In the genomic region with DNA sequence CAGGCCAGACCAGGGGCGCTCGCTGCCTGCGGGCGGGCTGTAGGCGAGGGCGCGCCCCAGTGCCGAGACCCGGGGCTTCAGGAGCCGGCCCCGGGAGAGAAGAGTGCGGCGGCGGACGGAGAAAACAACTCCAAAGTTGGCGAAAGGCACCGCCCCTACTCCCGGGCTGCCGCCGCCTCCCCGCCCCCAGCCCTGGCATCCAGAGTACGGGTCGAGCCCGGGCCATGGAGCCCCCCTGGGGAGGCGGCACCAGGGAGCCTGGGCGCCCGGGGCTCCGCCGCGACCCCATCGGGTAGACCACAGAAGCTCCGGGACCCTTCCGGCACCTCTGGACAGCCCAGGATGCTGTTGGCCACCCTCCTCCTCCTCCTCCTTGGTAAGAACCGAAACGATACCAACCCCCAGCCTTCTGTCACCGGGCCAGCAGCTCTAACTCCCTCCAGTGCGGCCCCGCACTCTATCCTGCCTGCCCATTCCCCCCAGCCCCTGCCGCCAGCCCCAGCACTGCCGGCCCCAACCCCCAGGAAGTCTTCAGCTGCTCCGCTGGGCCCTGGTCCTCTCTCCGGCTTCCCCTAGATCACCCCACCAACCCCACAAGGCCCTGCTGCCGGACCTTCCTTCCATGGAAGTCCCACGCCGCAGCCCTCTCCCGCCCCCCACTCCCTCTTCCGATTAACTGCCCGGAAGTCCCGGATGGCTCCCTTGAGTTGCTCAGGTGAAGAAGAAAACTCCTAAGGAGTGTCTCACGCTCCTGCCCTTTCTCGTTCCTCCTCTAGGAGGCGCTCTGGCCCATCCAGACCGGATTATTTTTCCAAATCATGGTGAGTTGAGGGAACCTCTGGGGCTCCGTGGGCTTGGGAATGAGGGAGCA, we compare ENCODE assay signal across 8 cellular contexts. TPM values are rescaled to one million over a fixed set of nuclear protein-coding genes. Genes with fewer than 3 reads are reported as not detected.
DNase-seq lines count a peak whose midpoint lies in the region; ATAC-seq and TF ChIP-seq lines count a peak whose summit lies in the region.

No MANE protein-coding gene starts in this region.

- H3K4me3 Mint-ChIP-seq in activated CD4-positive, alpha-beta T cell treated with anti-CD3 and anti-CD28 coated beads, Interleukin-2, amount 10 ng/mL, durations not matched to agents 7 days and 5 days, result peak overlapping the region; percentile 89

- ATAC-seq in HG03097 (IDR thresholded peaks at IDR 0.05; ENCODE audit: low FRiP score, unreplicated experiment) (peak; percentile 29), lower lobe of right lung (peak; percentile 81 to 86)

- H3K27me3 Mint-ChIP-seq in activated CD4-positive, alpha-beta T cell treated with anti-CD3 and anti-CD28 coated beads, Interleukin-2, amount 10 ng/mL, durations not matched to agents 7 days and 5 days, result no peaks in the 10 kb centered on the region

- H3K36me3 ChIP-seq in duodenal mucosa (ENCODE audit: control insufficient read depth in 1 of 2, insufficient read depth in 2 of 2, low read length in 2 of 2) (peaks cover 30 to 39% of the 10 kb centered on the region in 2 donors), lower lobe of right lung (peaks cover 42% of the 10 kb centered on the region)

- peaks cover 30% of the 10 kb centered on the region for H3K36me3 Mint-ChIP-seq in activated CD4-positive, alpha-beta T cell treated with anti-CD3 and anti-CD28 coated beads, Interleukin-2, amount 10 ng/mL, durations not matched to agents 7 days and 5 days (ENCODE audit: low read depth)

- DNase-seq in AG04449 (ENCODE audit: low read depth, low spot score), result no peak
- peak; percentile 82 for DNase-seq in NCI-H345 (lab: John Stamatoyannopoulos, UW)
- peak; percentile 76 for DNase-seq in activated CD4-positive, alpha-beta T cell treated with anti-CD3 and anti-CD28 coated beads, Interleukin-2, amount 10 ng/mL, durations not matched to agents 7 days and 5 days
- DNase-seq in lower lobe of right lung, result peak; percentile 85
- DNase-seq in stimulated activated CD4-positive, alpha-beta T cell treated with anti-CD3 and anti-CD28 coated beads, TNF-alpha, amount 100 ng/mL, for 24 hours (ENCODE audit: low read depth in 3 of 3), result peak; percentile 50 to 74 (median 56)

- peak overlapping the region; percentile 81 for H3K4me3 ChIP-seq in AG04449 (ENCODE audit: low read depth, low read length)
- H3K4me3 ChIP-seq in duodenal mucosa (ENCODE audit: low read depth in 1 of 2, low read length in 2 of 2), result peak overlapping the region; percentile 72 to 95
- H3K4me3 ChIP-seq in lower lobe of right lung, result peak overlapping the region; percentile 87

- TF ChIP-seq CTCF in AG04449 (IDR thresholded peaks at IDR 0.05; ENCODE audit: insufficient read depth, low read length, missing control alignments) (peak; percentile 87), lower lobe of right lung (IDR thresholded peaks at IDR 0.05) (peak; percentile 85)

- peak; percentile 68 for TF ChIP-seq POLR2A in GM18526 (IDR thresholded peaks at IDR 0.05; ENCODE audit: extremely low read depth, insufficient read length)

- peak overlapping the region; percentile 99 for H3K27ac Mint-ChIP-seq in activated CD4-positive, alpha-beta T cell treated with anti-CD3 and anti-CD28 coated beads, Interleukin-2, amount 10 ng/mL, durations not matched to agents 7 days and 5 days

- peak overlapping the region; percentile 59 to 82 for H3K9ac ChIP-seq in duodenal mucosa (ENCODE audit: low read depth in 1 of 2, low read length in 2 of 2)

- no peaks in the 10 kb centered on the region for H3K27me3 ChIP-seq in duodenal mucosa (ENCODE audit: control insufficient read depth in 1 of 2, insufficient read depth in 2 of 2, low read length in 2 of 2)
- no peaks in the 10 kb centered on the region for H3K27me3 ChIP-seq in lower lobe of right lung (ENCODE audit: low read depth)

- H3K9me3 ChIP-seq in duodenal mucosa (ENCODE audit: control insufficient read depth in 1 of 2, low read length in 2 of 2), result no peaks in the 10 kb centered on the region
- no peaks in the 10 kb centered on the region for H3K9me3 ChIP-seq in lower lobe of right lung

- H3K4me1 ChIP-seq in duodenal mucosa (ENCODE audit: control insufficient read depth in 1 of 2, insufficient read depth in 2 of 2, low read length in 2 of 2), result peaks cover 21 to 27% of the 10 kb centered on the region in 2 donors
- H3K4me1 ChIP-seq in lower lobe of right lung, result peaks cover 29% of the 10 kb centered on the region

- no peaks in the 10 kb centered on the region for H3K9me3 Mint-ChIP-seq in activated CD4-positive, alpha-beta T cell treated with anti-CD3 and anti-CD28 coated beads, Interleukin-2, amount 10 ng/mL, durations not matched to agents 7 days and 5 days

- CTCF ChIA-PET in AG04449 (lab: Yijun Ruan, JAX), result interaction anchor here (0.6 to 7.9 kb wide), 48 partner anchors 10 to 483 kb away, joined by 3 to 189 read pairs (median 5); a partner anchor contains a TSS
- CTCF ChIA-PET in activated CD4-positive, alpha-beta T cell treated with anti-CD3 and anti-CD28 coated beads, Interleukin-2, amount 10 ng/mL, durations not matched to agents 7 days and 5 days (lab: Charles Lee), result interaction anchor here (0.6 to 5.2 kb wide), 24 partner anchors 10 to 354 kb away, joined by 3 to 50 read pairs (median 5); a partner anchor contains a TSS

- peaks cover 26% of the 10 kb centered on the region for H3K4me1 Mint-ChIP-seq in activated CD4-positive, alpha-beta T cell treated with anti-CD3 and anti-CD28 coated beads, Interleukin-2, amount 10 ng/mL, durations not matched to agents 7 days and 5 days

- intact Hi-C loops in lower lobe of right lung (cut with DNase I), result no loop called here

- peak overlapping the region; percentile 95 for H3K27ac ChIP-seq in duodenal mucosa (ENCODE audit: low read depth, low read length)
- peak overlapping the region; percentile 97 for H3K27ac ChIP-seq in lower lobe of right lung

- POLR2A ChIA-PET in AG04449 (lab: Yijun Ruan, JAX), result interaction anchor here (0.7 to 1.7 kb wide), 5 partner anchors 10 to 35 kb away, joined by 3 to 13 read pairs (median 3); a partner anchor contains a TSS
- POLR2A ChIA-PET in activated CD4-positive, alpha-beta T cell treated with anti-CD3 and anti-CD28 coated beads, Interleukin-2, amount 10 ng/mL, durations not matched to agents 7 days and 5 days (lab: Charles Lee), result no interaction called here

RNA-seq across cellular contexts. Expression of a gene that starts 0.7 kb away (rescaled TPM):
- total RNA-seq in activated CD4-positive, alpha-beta T cell treated with anti-CD3 and anti-CD28 coated beads, Interleukin-2, amount 10 ng/mL, durations not matched to agents 7 days and 5 days, result 10 to 100 TPM; 60.0 to 63.5 TPM
- total RNA-seq in lower lobe of right lung, result 134 TPM

RNA-seq across cellular contexts. Expression of a gene that starts 10.8 kb away (rescaled TPM):
- under 1 TPM; 0.52 to 0.69 TPM for total RNA-seq in activated CD4-positive, alpha-beta T cell treated with anti-CD3 and anti-CD28 coated beads, Interleukin-2, amount 10 ng/mL, durations not matched to agents 7 days and 5 days
- total RNA-seq in lower lobe of right lung, result 0.83 TPM

RNA-seq across cellular contexts. Expression of a gene that starts 35.8 kb away (rescaled TPM):
- total RNA-seq in activated CD4-positive, alpha-beta T cell treated with anti-CD3 and anti-CD28 coated beads, Interleukin-2, amount 10 ng/mL, durations not matched to agents 7 days and 5 days, result 1 to 10 TPM; 1.8 to 2.1 TPM
- 124 TPM for total RNA-seq in lower lobe of right lung

RNA-seq across cellular contexts. Expression of a gene that starts 42.5 kb away (rescaled TPM):
- 100 to 1,000 TPM; 101 to 112 TPM for total RNA-seq in activated CD4-positive, alpha-beta T cell treated with anti-CD3 and anti-CD28 coated beads, Interleukin-2, amount 10 ng/mL, durations not matched to agents 7 days and 5 days
- total RNA-seq in lower lobe of right lung, result 65.2 TPM

RNA-seq across cellular contexts. Expression of a gene that starts 46.8 kb away (rescaled TPM):
- 10 to 100 TPM; 79.0 to 79.6 TPM for total RNA-seq in activated CD4-positive, alpha-beta T cell treated with anti-CD3 and anti-CD28 coated beads, Interleukin-2, amount 10 ng/mL, durations not matched to agents 7 days and 5 days
- total RNA-seq in lower lobe of right lung, result 91.4 TPM

Comparison
In these comparisons a context has a peak if more than half of its experiments do, and no peak if none do; other contexts are left out.
1. RNA of a gene that starts 35.8 kb away (total RNA-seq): 124 TPM in lower lobe of right lung (single experiment); 1.8 to 2.1 TPM in activated CD4-positive, alpha-beta T cell treated with anti-CD3 and anti-CD28 coated beads, Interleukin-2, amount 10 ng/mL, durations not matched to agents 7 days and 5 days; every median in the first group is over 10 times any median in the second.
2. Peak in every context shown above with its lines, with median percentiles within 50 percentile points of each other: H3K4me3 ChIP-seq.